ENCODE assay signal across 15 cellular contexts in the genomic region with DNA sequence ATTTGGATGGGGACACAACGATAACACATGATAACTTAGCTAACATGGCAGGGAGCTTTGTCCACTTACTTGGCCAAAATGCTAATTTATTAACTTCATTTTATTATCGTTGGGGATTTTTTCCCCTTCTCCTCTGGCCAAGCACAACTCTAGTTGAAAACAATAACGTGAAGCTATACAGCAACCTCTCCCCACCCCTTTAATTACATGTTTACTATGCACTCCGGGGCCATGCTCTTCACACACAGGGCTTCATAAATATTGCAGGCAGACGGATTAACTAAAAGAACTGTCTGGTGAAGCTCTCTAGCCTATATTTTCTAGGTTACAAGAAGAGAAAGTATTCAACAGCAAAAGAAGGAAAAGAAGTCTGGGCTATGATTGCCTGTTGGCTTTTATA.
"Had no signal": no experiment of that assay in that cellular context is flagged by ENCODE, and none has a peak within 500 bp of the region (broad histone marks: within the 10 kb centered on the region; RNA-seq: fewer than 3 reads in every experiment).

No MANE protein-coding gene starts in this region.

- H3K27ac Mint-ChIP-seq: activated CD4-positive, alpha-beta T cell treated with anti-CD3 and anti-CD28 coated beads, Interleukin-2, amount 10 ng/mL, durations not matched to agents 7 days and 5 days; activated naive CD4-positive, alpha-beta T cell treated with anti-CD3 and anti-CD28 coated beads, Interleukin-2, amount 50 U/mL, for 24 hours; immature natural killer cell; memory B cell; progenitor cell of endocrine pancreas; stimulated activated naive B cell treated with anti-CD40 and anti-IgM and Interleukin-4, amounts not matched to agents 10 μg/mL and 1 μg/mL and 100 μg/mL, for 72 hours had no signal

- H3K27ac ChIP-seq: esophagus squamous epithelium, thoracic aorta, upper lobe of left lung had no signal

- DNase-seq: activated CD4-positive, alpha-beta T cell treated with anti-CD3 and anti-CD28 coated beads, Interleukin-2, amount 10 ng/mL, durations not matched to agents 7 days and 5 days; activated CD8-positive, alpha-beta memory T cell treated with anti-CD3 and anti-CD28 coated beads for 24 hours; activated CD8-positive, alpha-beta memory T cell treated with anti-CD3 and anti-CD28 coated beads, Interleukin-2, amount 50 U/mL, for 48 hours; activated effector memory CD4-positive, alpha-beta T cell treated with Interleukin-2 at 50 U/mL for 16 hours; activated T-cell treated with anti-CD3 and anti-CD28 coated beads, Interleukin-2, amount 50 U/mL, for 48 hours; dermis blood vessel endothelial cell; effector memory CD4-positive, alpha-beta T cell; esophagus squamous epithelium; immature natural killer cell; stimulated activated naive B cell treated with anti-CD40 and anti-IgM and Interleukin-4, amounts not matched to agents 10 μg/mL and 1 μg/mL and 100 μg/mL, for 72 hours; upper lobe of left lung had no signal

- H3K4me1 Mint-ChIP-seq: activated CD4-positive, alpha-beta T cell treated with anti-CD3 and anti-CD28 coated beads, Interleukin-2, amount 10 ng/mL, durations not matched to agents 7 days and 5 days; activated naive CD4-positive, alpha-beta T cell treated with anti-CD3 and anti-CD28 coated beads, Interleukin-2, amount 50 U/mL, for 24 hours; immature natural killer cell; memory B cell; stimulated activated naive B cell treated with anti-CD40 and anti-IgM and Interleukin-4, amounts not matched to agents 10 μg/mL and 1 μg/mL and 100 μg/mL, for 72 hours had no signal

- H3K36me3 Mint-ChIP-seq: activated naive CD4-positive, alpha-beta T cell treated with anti-CD3 and anti-CD28 coated beads, Interleukin-2, amount 50 U/mL, for 24 hours; immature natural killer cell; memory B cell had no signal

- H3K9me3 Mint-ChIP-seq: activated CD4-positive, alpha-beta T cell treated with anti-CD3 and anti-CD28 coated beads, Interleukin-2, amount 10 ng/mL, durations not matched to agents 7 days and 5 days; activated naive CD4-positive, alpha-beta T cell treated with anti-CD3 and anti-CD28 coated beads, Interleukin-2, amount 50 U/mL, for 24 hours; immature natural killer cell had no signal

- H3K27me3 Mint-ChIP-seq: activated CD4-positive, alpha-beta T cell treated with anti-CD3 and anti-CD28 coated beads, Interleukin-2, amount 10 ng/mL, durations not matched to agents 7 days and 5 days; activated naive CD4-positive, alpha-beta T cell treated with anti-CD3 and anti-CD28 coated beads, Interleukin-2, amount 50 U/mL, for 24 hours; progenitor cell of endocrine pancreas had no signal

- H3K4me3 Mint-ChIP-seq: activated CD4-positive, alpha-beta T cell treated with anti-CD3 and anti-CD28 coated beads, Interleukin-2, amount 10 ng/mL, durations not matched to agents 7 days and 5 days; activated naive CD4-positive, alpha-beta T cell treated with anti-CD3 and anti-CD28 coated beads, Interleukin-2, amount 50 U/mL, for 24 hours; immature natural killer cell; memory B cell; stimulated activated naive B cell treated with anti-CD40 and anti-IgM and Interleukin-4, amounts not matched to agents 10 μg/mL and 1 μg/mL and 100 μg/mL, for 72 hours had no signal
